17 cellular contexts compared by ENCODE assay signal in the genomic region with DNA sequence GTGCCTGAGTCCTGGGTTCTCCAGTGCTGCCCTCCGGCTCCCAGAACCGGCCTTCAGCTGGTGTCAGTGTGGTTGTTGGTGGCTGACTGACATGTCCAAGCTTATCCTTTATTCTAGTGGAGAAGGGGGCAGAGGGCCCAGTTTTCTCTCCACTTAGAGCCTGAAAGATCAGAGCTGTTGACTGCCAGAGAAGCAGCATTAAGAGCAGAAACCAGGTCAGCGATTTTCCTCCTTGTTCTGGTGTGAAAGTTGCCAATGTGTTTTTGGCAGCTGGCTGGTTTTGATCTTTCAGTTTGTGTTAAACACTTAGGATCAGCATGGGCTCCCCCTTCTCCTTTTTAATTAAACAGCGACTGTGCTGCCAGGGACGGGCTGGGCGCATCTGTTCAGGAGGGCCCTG.
A peak's percentile ranks its signal among the peaks of the same experiment; 100 is the strongest.
DNase-seq lines count a peak whose midpoint lies in the region; ATAC-seq and TF ChIP-seq lines count a peak whose summit lies in the region.
"Had no signal": no experiment of that assay in that cellular context is flagged by ENCODE, and none has a peak within 500 bp of the region (broad histone marks: within the 10 kb centered on the region; RNA-seq: fewer than 3 reads in every experiment).

No MANE protein-coding gene starts in this region.

- peak overlapping the region; percentile 49 for H3K27ac ChIP-seq in subcutaneous abdominal adipose tissue (ENCODE audit: low read depth, low read length)
- H3K27ac ChIP-seq: adrenal gland had no signal

- DNase-seq in NCI-H1694 treated with DMSO at 0.1 percent for 48 hours (lab: John Stamatoyannopoulos, UW), result peak; percentile 62
- peak; percentile 53 for DNase-seq in midbrain (lab: John Stamatoyannopoulos, UW)
- no peak for DNase-seq in OCI-M2 (lab: John Stamatoyannopoulos, UW; ENCODE audit: unreplicated experiment)
- DNase-seq in activated T-cell treated with anti-CD3 and anti-CD28 coated beads for 4 hours, result no peak
- no peak for DNase-seq in islet precursor cell
- DNase-seq: activated T-cell treated with anti-CD3 and anti-CD28 coated beads, Interleukin-2, amount 50 U/mL, for 48 hours; adrenal gland; dermis blood vessel endothelial cell; NCI-H2081; NCI-H774; stimulated activated CD4-positive, alpha-beta T cell treated with anti-CD3 and anti-CD28 coated beads, Interleukin-4, amount 100 ng/mL, for 4 hours had no signal

- H3K27me3 ChIP-seq in subcutaneous abdominal adipose tissue (ENCODE audit: control insufficient read depth in 5 of 5, insufficient read depth in 4 of 5, low read length in 5 of 5), result no peaks in the 10 kb centered on the region
- H3K27me3 ChIP-seq: adrenal gland had no signal

- ATAC-seq in HG02759 (IDR thresholded peaks at IDR 0.05; ENCODE audit: unreplicated experiment), result no peak
- ATAC-seq: natural killer cell treated with Interleukin-12 subunit alpha and Interleukin-12 subunit beta and Interleukin-15 and Interleukin-18, amount 100 ng/mL, for 72 hours; sciatic nerve had no signal

- H3K4me3 ChIP-seq in subcutaneous abdominal adipose tissue (ENCODE audit: low read depth in 1 of 5, low read length in 5 of 5), result no peak overlapping the region
- H3K4me3 ChIP-seq: adrenal gland had no signal

- H3K9ac ChIP-seq in subcutaneous abdominal adipose tissue (ENCODE audit: low read length in 5 of 5), result peak overlapping the region in 3 of 5 donors; percentile 2 to 43 (median 38)

- H3K36me3 Mint-ChIP-seq in brain, result peaks cover 13% of the 10 kb centered on the region
- H3K36me3 Mint-ChIP-seq: natural killer cell treated with Interleukin-12 subunit alpha and Interleukin-12 subunit beta and Interleukin-15 and Interleukin-18, amount 100 ng/mL, for 72 hours had no signal

- H3K9me3 Mint-ChIP-seq in brain, result peaks cover 0 to 4% (median 0%) of the 10 kb centered on the region in 5 experiments
- H3K9me3 Mint-ChIP-seq: natural killer cell treated with Interleukin-12 subunit alpha and Interleukin-12 subunit beta and Interleukin-15 and Interleukin-18, amount 100 ng/mL, for 72 hours had no signal

- H3K27ac Mint-ChIP-seq in brain, result peak overlapping the region; percentile 55 to 95 (median 90)
- H3K27ac Mint-ChIP-seq: B cell; natural killer cell treated with Interleukin-12 subunit alpha and Interleukin-12 subunit beta and Interleukin-15 and Interleukin-18, amount 100 ng/mL, for 72 hours had no signal

- no peak for TF ChIP-seq CTCF in brain (conservative IDR thresholded peaks at IDR 0.05)

- H3K27me3 Mint-ChIP-seq in brain, result no peaks in the 10 kb centered on the region

- no peaks in the 10 kb centered on the region for H3K9me3 ChIP-seq in subcutaneous abdominal adipose tissue (ENCODE audit: control insufficient read depth in 5 of 5, low read length in 5 of 5)
- H3K9me3 ChIP-seq: adrenal gland had no signal

- H3K36me3 ChIP-seq in subcutaneous abdominal adipose tissue (ENCODE audit: control insufficient read depth in 5 of 5, insufficient read depth in 5 of 5, low read length in 5 of 5), result no peaks in the 10 kb centered on the region
- H3K36me3 ChIP-seq: adrenal gland had no signal

- H3K4me3 Mint-ChIP-seq in brain, result peak overlapping the region in 2 of 5 experiments; percentile 4 to 62
- H3K4me3 Mint-ChIP-seq: B cell; natural killer cell treated with Interleukin-12 subunit alpha and Interleukin-12 subunit beta and Interleukin-15 and Interleukin-18, amount 100 ng/mL, for 72 hours had no signal

- peaks cover 74% of the 10 kb centered on the region for H3K4me1 Mint-ChIP-seq in brain
- H3K4me1 Mint-ChIP-seq: B cell had no signal

- peaks cover 11 to 48% (median 45%) of the 10 kb centered on the region in 5 donors for H3K4me1 ChIP-seq in subcutaneous abdominal adipose tissue (ENCODE audit: control insufficient read depth in 5 of 5, insufficient read depth in 5 of 5, low read length in 5 of 5)

Comparison
In these comparisons a context has a peak if more than half of its experiments do, and no peak if none do; other contexts are left out.
1. DNase-seq: peak in NCI-H1694 treated with DMSO at 0.1 percent for 48 hours (single experiment) and midbrain (single experiment); none in OCI-M2 (single experiment), activated T-cell treated with anti-CD3 and anti-CD28 coated beads for 4 hours (single experiment) and islet precursor cell (single experiment).